Comparison of ENCODE assay signal across 9 cellular contexts in genomic region chr3:129226374-129226773, GRCh38. TPM values are rescaled to one million over a fixed set of nuclear protein-coding genes. Genes with fewer than 3 reads are reported as not detected.
A peak's percentile ranks its signal among the peaks of the same experiment; 100 is the strongest.
DNase-seq lines count a peak whose midpoint lies in the region; ATAC-seq lines count a peak whose summit lies in the region.
"Had no signal": no experiment of that assay in that cellular context is flagged by ENCODE, and none has a peak within 500 bp of the region (broad histone marks: within the 10 kb centered on the region; RNA-seq: fewer than 3 reads in every experiment).

No MANE protein-coding gene starts in this region.

- peak overlapping the region; percentile 80 for H3K27ac Mint-ChIP-seq in activated CD4-positive, alpha-beta T cell treated with anti-CD3 and anti-CD28 coated beads, Interleukin-2, amount 10 ng/mL, durations not matched to agents 7 days and 5 days
- H3K27ac Mint-ChIP-seq in activated T-cell treated with anti-CD3 and anti-CD28 coated beads, Interleukin-2, amount 50 U/mL, for 24 hours, result no peak overlapping the region
- H3K27ac Mint-ChIP-seq: natural killer cell had no signal

- CTCF ChIA-PET in activated CD4-positive, alpha-beta T cell treated with anti-CD3 and anti-CD28 coated beads, Interleukin-2, amount 10 ng/mL, durations not matched to agents 7 days and 5 days (lab: Charles Lee), result interaction anchor here (1.1 to 4.6 kb wide), 7 partner anchors 9 to 64 kb away, joined by 3 to 26 read pairs (median 4); no protein-coding TSS in a partner anchor

- H3K4me1 Mint-ChIP-seq in activated CD4-positive, alpha-beta T cell treated with anti-CD3 and anti-CD28 coated beads, Interleukin-2, amount 10 ng/mL, durations not matched to agents 7 days and 5 days, result peaks cover 61% of the 10 kb centered on the region
- H3K4me1 Mint-ChIP-seq in activated T-cell treated with anti-CD3 and anti-CD28 coated beads, Interleukin-2, amount 50 U/mL, for 24 hours (ENCODE audit: low read depth), result peaks cover 29% of the 10 kb centered on the region

- no peak overlapping the region for H3K4me3 Mint-ChIP-seq in activated CD4-positive, alpha-beta T cell treated with anti-CD3 and anti-CD28 coated beads, Interleukin-2, amount 10 ng/mL, durations not matched to agents 7 days and 5 days
- no peak overlapping the region for H3K4me3 Mint-ChIP-seq in activated T-cell treated with anti-CD3 and anti-CD28 coated beads, Interleukin-2, amount 50 U/mL, for 24 hours
- H3K4me3 Mint-ChIP-seq: natural killer cell had no signal

- ATAC-seq in left colon, result peak; percentile 24

- H3K9me3 Mint-ChIP-seq in activated CD4-positive, alpha-beta T cell treated with anti-CD3 and anti-CD28 coated beads, Interleukin-2, amount 10 ng/mL, durations not matched to agents 7 days and 5 days, result no peaks in the 10 kb centered on the region
- H3K9me3 Mint-ChIP-seq in activated T-cell treated with anti-CD3 and anti-CD28 coated beads, Interleukin-2, amount 50 U/mL, for 24 hours, result no peaks in the 10 kb centered on the region
- H3K9me3 Mint-ChIP-seq: natural killer cell had no signal

- DNase-seq in activated CD4-positive, alpha-beta T cell treated with anti-CD3 and anti-CD28 coated beads, Interleukin-2, amount 10 ng/mL, durations not matched to agents 7 days and 5 days, result no peak
- no peak for DNase-seq in activated CD4-positive, alpha-beta T cell treated with anti-CD3 and anti-CD28 coated beads, Interleukin-2, amount 50 U/mL, for 4 hours
- DNase-seq in amniotic stem cell (lab: John Stamatoyannopoulos, UW) (peak; percentile 71), left colon (peak; percentile 59 to 83), ureter (ENCODE audit: low spot score) (peak; percentile 88), SKM-1 (lab: John Stamatoyannopoulos, UW; ENCODE audit: unreplicated experiment) (no peak), NCI-H82 (lab: John Stamatoyannopoulos, UW) (no peak)
- DNase-seq in activated T-cell treated with anti-CD3 and anti-CD28 coated beads, Interleukin-2, amount 50 U/mL, for 24 hours, result no peak
- DNase-seq: natural killer cell had no signal

- H3K27me3 Mint-ChIP-seq in activated CD4-positive, alpha-beta T cell treated with anti-CD3 and anti-CD28 coated beads, Interleukin-2, amount 10 ng/mL, durations not matched to agents 7 days and 5 days, result no peaks in the 10 kb centered on the region
- H3K27me3 Mint-ChIP-seq in activated T-cell treated with anti-CD3 and anti-CD28 coated beads, Interleukin-2, amount 50 U/mL, for 24 hours, result no peaks in the 10 kb centered on the region

- POLR2A ChIA-PET in activated CD4-positive, alpha-beta T cell treated with anti-CD3 and anti-CD28 coated beads, Interleukin-2, amount 10 ng/mL, durations not matched to agents 7 days and 5 days (lab: Charles Lee), result no interaction called here

- intact Hi-C loops in left colon (cut with DNase I, micrococcal nuclease), result no loop called here

- H3K36me3 Mint-ChIP-seq in activated CD4-positive, alpha-beta T cell treated with anti-CD3 and anti-CD28 coated beads, Interleukin-2, amount 10 ng/mL, durations not matched to agents 7 days and 5 days (ENCODE audit: low read depth), result no peaks in the 10 kb centered on the region
- no peaks in the 10 kb centered on the region for H3K36me3 Mint-ChIP-seq in activated T-cell treated with anti-CD3 and anti-CD28 coated beads, Interleukin-2, amount 50 U/mL, for 24 hours (ENCODE audit: low read depth)
- H3K36me3 Mint-ChIP-seq: natural killer cell had no signal

RNA-seq across cellular contexts. Expression of gene COPG1, which starts 23.0 kb away (rescaled TPM):
- total RNA-seq in activated CD4-positive, alpha-beta T cell treated with anti-CD3 and anti-CD28 coated beads, Interleukin-2, amount 10 ng/mL, durations not matched to agents 7 days and 5 days, result 100 to 1,000 TPM; 110 to 136 TPM
- total RNA-seq in left colon (100 to 1,000 TPM; 240 to 307 TPM), ureter (133 TPM)

RNA-seq across cellular contexts. Expression of gene CNBP, which starts 42.7 kb away (rescaled TPM):
- 100 to 1,000 TPM; 263 to 270 TPM for total RNA-seq in activated CD4-positive, alpha-beta T cell treated with anti-CD3 and anti-CD28 coated beads, Interleukin-2, amount 10 ng/mL, durations not matched to agents 7 days and 5 days
- total RNA-seq in left colon (100 to 1,000 TPM; 205 to 247 TPM), ureter (338 TPM)

RNA-seq across cellular contexts. Expression of gene HMCES, which starts 52.3 kb away (rescaled TPM):
- total RNA-seq in activated CD4-positive, alpha-beta T cell treated with anti-CD3 and anti-CD28 coated beads, Interleukin-2, amount 10 ng/mL, durations not matched to agents 7 days and 5 days, result 10 to 100 TPM; 45.5 to 51.2 TPM
- total RNA-seq in left colon, result 10 to 100 TPM; 42.3 to 44.2 TPM
- 32.2 TPM for total RNA-seq in ureter

Comparison
In these comparisons a context has a peak if more than half of its experiments do, and no peak if none do; other contexts are left out.
1. DNase-seq: peak in amniotic stem cell (single experiment), left colon (2 of 2) and ureter (single experiment); none in activated CD4-positive, alpha-beta T cell treated with anti-CD3 and anti-CD28 coated beads, Interleukin-2, amount 10 ng/mL, durations not matched to agents 7 days and 5 days (single experiment), activated CD4-positive, alpha-beta T cell treated with anti-CD3 and anti-CD28 coated beads, Interleukin-2, amount 50 U/mL, for 4 hours (0 of 2), activated T-cell treated with anti-CD3 and anti-CD28 coated beads, Interleukin-2, amount 50 U/mL, for 24 hours (single experiment), SKM-1 (single experiment) and NCI-H82 (single experiment).